Comparison of ENCODE assay signal across 2 cellular contexts in the genomic region with DNA sequence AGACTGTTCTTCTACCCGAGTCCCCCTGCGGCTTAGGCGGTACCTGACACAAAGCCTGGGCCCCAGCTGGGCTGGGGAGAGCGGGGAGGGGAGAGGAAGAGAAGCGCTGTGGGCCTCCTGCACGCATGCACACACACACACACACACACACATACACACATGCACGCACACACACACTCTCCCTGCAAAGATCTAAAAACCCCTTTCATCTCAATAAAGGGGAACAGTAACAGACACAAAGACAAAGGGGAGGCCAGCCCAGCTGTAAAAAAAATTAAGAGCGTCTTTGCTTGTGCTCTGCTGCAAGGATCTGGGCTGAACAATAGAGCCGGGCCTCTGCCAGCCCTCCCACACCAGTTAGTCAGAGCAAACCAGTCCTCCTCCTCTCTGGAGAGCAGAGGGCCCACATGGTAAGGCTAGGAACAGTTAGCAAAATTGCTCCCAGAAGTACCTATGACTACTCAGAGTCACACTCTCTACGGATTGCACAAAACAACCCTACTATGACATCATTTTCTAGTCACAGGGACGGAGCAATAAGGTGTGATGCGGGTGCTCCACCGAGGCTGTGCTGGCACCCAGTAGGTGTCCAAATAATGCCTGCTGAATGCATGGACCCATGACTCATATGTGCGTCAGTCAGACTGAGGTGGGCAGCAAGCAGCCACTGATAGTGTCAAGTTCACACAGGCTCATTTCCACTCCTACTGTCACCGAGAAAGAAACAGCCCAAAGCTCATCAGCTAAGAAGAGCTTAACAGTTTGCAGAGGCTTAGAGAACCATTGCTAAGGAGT.
A peak's percentile ranks its signal among the peaks of the same experiment; 100 is the strongest.
TF ChIP-seq lines count a peak whose summit lies in the region.

No MANE protein-coding gene starts in this region.

TF ChIP-seq in HEK293, 187 proteins besides CTCF, POLR2A, EP300 and RAD21 (continues in another document):
- TF ChIP-seq ZNF10 (tag by site-specific recombination; IDR thresholded peaks at IDR 0.05) (peak; percentile 83; the same call in 1 of the 2 replicates), ZNF394 (tag by site-specific recombination; IDR thresholded peaks at IDR 0.05; ENCODE audit: borderline replicate concordance) (peak; percentile 83), IKZF3 (tag by site-specific recombination; IDR thresholded peaks at IDR 0.05) (peak; percentile 83), ZNF354C (tag by site-specific recombination; IDR thresholded peaks at IDR 0.05; ENCODE audit: borderline replicate concordance, low read depth) (no peak), ZNF350 (tag by site-specific recombination; IDR thresholded peaks at IDR 0.05) (no peak), ZFP69B (tag by site-specific recombination; IDR thresholded peaks at IDR 0.05) (peak; percentile 98), KLF10 (tag by site-specific recombination; IDR thresholded peaks at IDR 0.05) (no peak), ZNF623 (tag by site-specific recombination; IDR thresholded peaks at IDR 0.05) (peak; percentile 43; the same call in 1 of the 2 replicates), ZNF792 (tag by site-specific recombination; IDR thresholded peaks at IDR 0.05) (peak; percentile 100), ZSCAN30 (tag by site-specific recombination; IDR thresholded peaks at IDR 0.05) (peak; percentile 88), ZFP37 (tag by site-specific recombination; IDR thresholded peaks at IDR 0.05) (peak; percentile 94), ZNF214 (tag by site-specific recombination; IDR thresholded peaks at IDR 0.05; ENCODE audit: borderline replicate concordance) (no peak), ZNF600 (tag by site-specific recombination; IDR thresholded peaks at IDR 0.05) (peak; percentile 99), SCRT2 (tag by site-specific recombination; IDR thresholded peaks at IDR 0.05) (0 out of 2 replicates have a peak, but pooled peaks have one; percentile 45), ZNF157 (tag by site-specific recombination; IDR thresholded peaks at IDR 0.05) (no peak), ZNF837 (tag by site-specific recombination; IDR thresholded peaks at IDR 0.05) (no peak), ZNF335 (tag by site-specific recombination; conservative IDR thresholded peaks at IDR 0.05) (peak; percentile 97)
- TF ChIP-seq, protein P1, sequence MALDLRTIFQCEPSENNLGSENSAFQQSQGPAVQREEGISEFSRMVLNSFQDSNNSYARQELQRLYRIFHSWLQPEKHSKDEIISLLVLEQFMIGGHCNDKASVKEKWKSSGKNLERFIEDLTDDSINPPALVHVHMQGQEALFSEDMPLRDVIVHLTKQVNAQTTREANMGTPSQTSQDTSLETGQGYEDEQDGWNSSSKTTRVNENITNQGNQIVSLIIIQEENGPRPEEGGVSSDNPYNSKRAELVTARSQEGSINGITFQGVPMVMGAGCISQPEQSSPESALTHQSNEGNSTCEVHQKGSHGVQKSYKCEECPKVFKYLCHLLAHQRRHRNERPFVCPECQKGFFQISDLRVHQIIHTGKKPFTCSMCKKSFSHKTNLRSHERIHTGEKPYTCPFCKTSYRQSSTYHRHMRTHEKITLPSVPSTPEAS (tag by site-specific recombination; IDR thresholded peaks at IDR 0.05), result peak; percentile 95
- TF ChIP-seq, protein P2, sequence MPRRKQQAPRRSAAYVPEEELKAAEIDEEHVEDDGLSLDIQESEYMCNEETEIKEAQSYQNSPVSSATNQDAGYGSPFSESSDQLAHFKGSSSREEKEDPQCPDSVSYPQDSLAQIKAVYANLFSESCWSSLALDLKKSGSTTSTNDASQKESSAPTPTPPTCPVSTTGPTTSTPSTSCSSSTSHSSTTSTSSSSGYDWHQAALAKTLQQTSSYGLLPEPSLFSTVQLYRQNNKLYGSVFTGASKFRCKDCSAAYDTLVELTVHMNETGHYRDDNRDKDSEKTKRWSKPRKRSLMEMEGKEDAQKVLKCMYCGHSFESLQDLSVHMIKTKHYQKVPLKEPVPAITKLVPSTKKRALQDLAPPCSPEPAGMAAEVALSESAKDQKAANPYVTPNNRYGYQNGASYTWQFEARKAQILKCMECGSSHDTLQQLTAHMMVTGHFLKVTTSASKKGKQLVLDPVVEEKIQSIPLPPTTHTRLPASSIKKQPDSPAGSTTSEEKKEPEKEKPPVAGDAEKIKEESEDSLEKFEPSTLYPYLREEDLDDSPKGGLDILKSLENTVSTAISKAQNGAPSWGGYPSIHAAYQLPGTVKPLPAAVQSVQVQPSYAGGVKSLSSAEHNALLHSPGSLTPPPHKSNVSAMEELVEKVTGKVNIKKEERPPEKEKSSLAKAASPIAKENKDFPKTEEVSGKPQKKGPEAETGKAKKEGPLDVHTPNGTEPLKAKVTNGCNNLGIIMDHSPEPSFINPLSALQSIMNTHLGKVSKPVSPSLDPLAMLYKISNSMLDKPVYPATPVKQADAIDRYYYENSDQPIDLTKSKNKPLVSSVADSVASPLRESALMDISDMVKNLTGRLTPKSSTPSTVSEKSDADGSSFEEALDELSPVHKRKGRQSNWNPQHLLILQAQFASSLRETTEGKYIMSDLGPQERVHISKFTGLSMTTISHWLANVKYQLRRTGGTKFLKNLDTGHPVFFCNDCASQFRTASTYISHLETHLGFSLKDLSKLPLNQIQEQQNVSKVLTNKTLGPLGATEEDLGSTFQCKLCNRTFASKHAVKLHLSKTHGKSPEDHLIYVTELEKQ (tag by site-specific recombination; IDR thresholded peaks at IDR 0.05; ENCODE audit: borderline replicate concordance), result peak; percentile 72
- TF ChIP-seq, protein P3, sequence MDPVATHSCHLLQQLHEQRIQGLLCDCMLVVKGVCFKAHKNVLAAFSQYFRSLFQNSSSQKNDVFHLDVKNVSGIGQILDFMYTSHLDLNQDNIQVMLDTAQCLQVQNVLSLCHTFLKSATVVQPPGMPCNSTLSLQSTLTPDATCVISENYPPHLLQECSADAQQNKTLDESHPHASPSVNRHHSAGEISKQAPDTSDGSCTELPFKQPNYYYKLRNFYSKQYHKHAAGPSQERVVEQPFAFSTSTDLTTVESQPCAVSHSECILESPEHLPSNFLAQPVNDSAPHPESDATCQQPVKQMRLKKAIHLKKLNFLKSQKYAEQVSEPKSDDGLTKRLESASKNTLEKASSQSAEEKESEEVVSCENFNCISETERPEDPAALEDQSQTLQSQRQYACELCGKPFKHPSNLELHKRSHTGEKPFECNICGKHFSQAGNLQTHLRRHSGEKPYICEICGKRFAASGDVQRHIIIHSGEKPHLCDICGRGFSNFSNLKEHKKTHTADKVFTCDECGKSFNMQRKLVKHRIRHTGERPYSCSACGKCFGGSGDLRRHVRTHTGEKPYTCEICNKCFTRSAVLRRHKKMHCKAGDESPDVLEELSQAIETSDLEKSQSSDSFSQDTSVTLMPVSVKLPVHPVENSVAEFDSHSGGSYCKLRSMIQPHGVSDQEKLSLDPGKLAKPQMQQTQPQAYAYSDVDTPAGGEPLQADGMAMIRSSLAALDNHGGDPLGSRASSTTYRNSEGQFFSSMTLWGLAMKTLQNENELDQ (tag by site-specific recombination; IDR thresholded peaks at IDR 0.05; ENCODE audit: low read depth), result no peak
- TF ChIP-seq, protein P4, sequence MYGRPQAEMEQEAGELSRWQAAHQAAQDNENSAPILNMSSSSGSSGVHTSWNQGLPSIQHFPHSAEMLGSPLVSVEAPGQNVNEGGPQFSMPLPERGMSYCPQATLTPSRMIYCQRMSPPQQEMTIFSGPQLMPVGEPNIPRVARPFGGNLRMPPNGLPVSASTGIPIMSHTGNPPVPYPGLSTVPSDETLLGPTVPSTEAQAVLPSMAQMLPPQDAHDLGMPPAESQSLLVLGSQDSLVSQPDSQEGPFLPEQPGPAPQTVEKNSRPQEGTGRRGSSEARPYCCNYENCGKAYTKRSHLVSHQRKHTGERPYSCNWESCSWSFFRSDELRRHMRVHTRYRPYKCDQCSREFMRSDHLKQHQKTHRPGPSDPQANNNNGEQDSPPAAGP (tag by site-specific recombination; IDR thresholded peaks at IDR 0.05), result peak; percentile 97

TF ChIP-seq in H1, 55 proteins besides CTCF, POLR2A, EP300 and RAD21 (continued from another document):
- TF ChIP-seq ASH2L (IDR thresholded peaks at IDR 0.05; ENCODE audit: low read length) (peak; percentile 80), HDAC2 (IDR thresholded peaks at IDR 0.05; ENCODE audit: borderline replicate concordance in 1 of 2, low read depth in 2 of 2, low read length in 2 of 2) (0 out of 4 replicates have a peak, but pooled peaks of 1 of the 2 experiments have one; percentile 48), EGR1 (IDR thresholded peaks at IDR 0.05; ENCODE audit: borderline replicate concordance, low read depth, low read length) (no peak), TAF1 (IDR thresholded peaks at IDR 0.05; ENCODE audit: low read depth, low read length) (peak; percentile 9; the same call in 1 of the 2 replicates), RBBP5 (IDR thresholded peaks at IDR 0.05; ENCODE audit: borderline replicate concordance, low read depth, low read length) (peak; percentile 48; the same call in 1 of the 2 replicates), CREB1 (IDR thresholded peaks at IDR 0.05) (peak; percentile 24; the same call in 1 of the 2 replicates), KDM4A (IDR thresholded peaks at IDR 0.05; ENCODE audit: low read depth, low read length, severe bottlenecking) (no peak), SIN3A (conservative IDR thresholded peaks at IDR 0.05 in 1 of 2, IDR thresholded peaks at IDR 0.05 in 1 of 2; ENCODE audit: low read depth in 1 of 2, low read length in 2 of 2) (peak in 1 of 2 experiments; percentile 47; a peak in 1 of 4 replicates), POLR2AphosphoS5 (IDR thresholded peaks at IDR 0.05; ENCODE audit: low read depth, low read length) (no peak), TAF7 (optimal IDR thresholded peaks at IDR 0.05; ENCODE audit: borderline replicate concordance, low read depth, low read length) (no peak)
